ENCODE assay signal across 13 cellular contexts in genomic region chr10:6274040-6274439, GRCh38.
DNase-seq lines count a peak whose midpoint lies in the region; ATAC-seq, FAIRE-seq and TF ChIP-seq lines count a peak whose summit lies in the region.
"Had no signal": no experiment of that assay in that cellular context is flagged by ENCODE, and none has a peak within 500 bp of the region (broad histone marks: within the 10 kb centered on the region; RNA-seq: fewer than 3 reads in every experiment).

No MANE protein-coding gene starts in this region.

- H3K27me3 ChIP-seq in RWPE2 (ENCODE audit: insufficient read depth, poor library complexity, severe bottlenecking) (no peaks in the 10 kb centered on the region), ovary (no peaks in the 10 kb centered on the region)
- H3K27me3 ChIP-seq: thyroid gland had no signal

- TF ChIP-seq EP300 in ovary (IDR thresholded peaks at IDR 0.05): no peak

- H3K36me3 ChIP-seq in RWPE2 (ENCODE audit: low read depth) (no peaks in the 10 kb centered on the region), ovary (no peaks in the 10 kb centered on the region)
- H3K36me3 ChIP-seq: thyroid gland had no signal

- H3K4me1 ChIP-seq in RWPE2 (ENCODE audit: insufficient read depth, poor library complexity, severe bottlenecking) (peaks cover 12% of the 10 kb centered on the region), ovary (ENCODE audit: insufficient read depth) (no peaks in the 10 kb centered on the region)

- 85 to 91% (median 86%) methylated on average over 4 of the region's 4 CpGs for WGBS in ovary, 3 donors

- no peak overlapping the region for H3K4me3 Mint-ChIP-seq in T-helper 2 cell treated with Interferon-gamma antibody and Interleukin-4, amounts not matched to agents 5 μg/mL and 100 μg/mL, for 36 hours
- H3K4me3 Mint-ChIP-seq in stimulated activated effector memory CD8-positive, alpha-beta T cell treated with anti-CD3 and anti-CD28 coated beads, Interleukin-12 subunit alpha, Interleukin-12 subunit beta, amount 100 ng/mL, for 72 hours: peak overlapping the region; percentile 80

- intact Hi-C loops in ovary (cut with DNase I): no loop called here

- no peak for DNase-seq in T-helper 2 cell treated with Interferon-gamma antibody and Interleukin-4, amounts not matched to agents 5 μg/mL and 100 μg/mL, for 36 hours (ENCODE audit: low spot score)
- DNase-seq in T-helper 2 cell: no peak
- DNase-seq in RWPE2 (ENCODE audit: low spot score): no peak
- DNase-seq in fibroblast of villous mesenchyme (ENCODE audit: low read depth): peak; percentile 73
- DNase-seq in stimulated activated effector memory CD8-positive, alpha-beta T cell treated with anti-CD3 and anti-CD28 coated beads, Interleukin-12 subunit alpha, Interleukin-12 subunit beta, amount 100 ng/mL, for 72 hours (ENCODE audit: low spot score in 2 of 2): no peak
- no peak for DNase-seq in ovary
- no peak for DNase-seq in stimulated activated CD4-positive, alpha-beta T cell treated with anti-CD3 and anti-CD28 coated beads, Interleukin-15, amount 100 ng/mL, for 24 hours
- no peak for DNase-seq in HTR-8/SVneo (ENCODE audit: insufficient read length, low spot score)
- DNase-seq: activated CD8-positive, alpha-beta memory T cell treated with anti-CD3 and anti-CD28 coated beads, Interleukin-2, amount 50 U/mL, for 4 hours; DMS79; midbrain; thyroid gland had no signal

- H3K27ac Mint-ChIP-seq in T-helper 2 cell treated with Interferon-gamma antibody and Interleukin-4, amounts not matched to agents 5 μg/mL and 100 μg/mL, for 36 hours: peak overlapping the region; percentile 36
- H3K27ac Mint-ChIP-seq in stimulated activated effector memory CD8-positive, alpha-beta T cell treated with anti-CD3 and anti-CD28 coated beads, Interleukin-12 subunit alpha, Interleukin-12 subunit beta, amount 100 ng/mL, for 72 hours: peak overlapping the region; percentile 97

- peaks cover 53% of the 10 kb centered on the region for H3K4me1 Mint-ChIP-seq in T-helper 2 cell treated with Interferon-gamma antibody and Interleukin-4, amounts not matched to agents 5 μg/mL and 100 μg/mL, for 36 hours (ENCODE audit: low read depth)
- H3K4me1 Mint-ChIP-seq in stimulated activated effector memory CD8-positive, alpha-beta T cell treated with anti-CD3 and anti-CD28 coated beads, Interleukin-12 subunit alpha, Interleukin-12 subunit beta, amount 100 ng/mL, for 72 hours: peaks cover 61% of the 10 kb centered on the region

- H3K4me3 ChIP-seq in RWPE2 (ENCODE audit: severe bottlenecking): no peak overlapping the region
- H3K4me3 ChIP-seq in fibroblast of villous mesenchyme (ENCODE audit: low read depth, low read length): no peak overlapping the region
- H3K4me3 ChIP-seq in ovary: no peak overlapping the region
- H3K4me3 ChIP-seq: thyroid gland had no signal

- ATAC-seq in RWPE2 (ENCODE audit: low read depth): no peak
- ATAC-seq in stimulated activated effector memory CD8-positive, alpha-beta T cell treated with anti-CD3 and anti-CD28 coated beads, Interleukin-12 subunit alpha, Interleukin-12 subunit beta, amount 100 ng/mL, for 72 hours: no peak

- H3K27me3 Mint-ChIP-seq in T-helper 2 cell treated with Interferon-gamma antibody and Interleukin-4, amounts not matched to agents 5 μg/mL and 100 μg/mL, for 36 hours (ENCODE audit: low read depth): no peaks in the 10 kb centered on the region

- FAIRE-seq in HTR-8/SVneo (lab: Jason Lieb, UNC): no peak
- FAIRE-seq: GM12891 had no signal

- TF ChIP-seq CTCF in RWPE2 (IDR thresholded peaks at IDR 0.05; ENCODE audit: poor library complexity, severe bottlenecking) (no peak), fibroblast of villous mesenchyme (IDR thresholded peaks at IDR 0.05; ENCODE audit: insufficient read depth, low read depth, low read length) (no peak), ovary (IDR thresholded peaks at IDR 0.05) (no peak)

- H3K9me3 Mint-ChIP-seq in T-helper 2 cell treated with Interferon-gamma antibody and Interleukin-4, amounts not matched to agents 5 μg/mL and 100 μg/mL, for 36 hours: no peaks in the 10 kb centered on the region
- H3K9me3 Mint-ChIP-seq in stimulated activated effector memory CD8-positive, alpha-beta T cell treated with anti-CD3 and anti-CD28 coated beads, Interleukin-12 subunit alpha, Interleukin-12 subunit beta, amount 100 ng/mL, for 72 hours: no peaks in the 10 kb centered on the region

- no peak for TF ChIP-seq POLR2A in ovary (IDR thresholded peaks at IDR 0.05)

- peaks cover 17% of the 10 kb centered on the region for H3K36me3 Mint-ChIP-seq in T-helper 2 cell treated with Interferon-gamma antibody and Interleukin-4, amounts not matched to agents 5 μg/mL and 100 μg/mL, for 36 hours (ENCODE audit: low read depth)
- peaks cover 19% of the 10 kb centered on the region for H3K36me3 Mint-ChIP-seq in stimulated activated effector memory CD8-positive, alpha-beta T cell treated with anti-CD3 and anti-CD28 coated beads, Interleukin-12 subunit alpha, Interleukin-12 subunit beta, amount 100 ng/mL, for 72 hours

- H3K27ac ChIP-seq in RWPE2 (ENCODE audit: poor library complexity, severe bottlenecking) (peak overlapping the region; percentile 73), ovary (no peak overlapping the region)
- H3K27ac ChIP-seq: thyroid gland had no signal

- no peaks in the 10 kb centered on the region for H3K9me3 ChIP-seq in RWPE2 (ENCODE audit: severe bottlenecking)
- H3K9me3 ChIP-seq in ovary: no peaks in the 10 kb centered on the region
- H3K9me3 ChIP-seq: thyroid gland had no signal
